In the genomic region with DNA sequence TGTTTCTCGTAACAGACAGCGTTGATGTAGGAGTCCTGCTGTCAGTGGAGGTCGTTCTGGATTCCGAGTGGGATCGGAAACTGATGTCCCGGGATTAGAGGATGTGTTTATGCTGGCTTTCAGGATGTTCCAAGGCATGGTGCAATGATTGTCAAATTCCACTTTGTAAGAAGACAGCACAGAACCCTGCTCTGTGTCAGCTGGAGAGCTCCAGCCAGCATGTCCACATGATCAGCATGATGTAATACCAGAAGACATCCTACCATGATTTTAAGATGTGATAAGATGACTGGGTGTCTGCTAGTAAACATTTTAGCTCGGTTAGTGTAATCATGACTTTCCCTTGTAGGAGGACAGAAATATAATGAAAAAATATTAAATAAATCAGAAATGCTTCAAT, we compare ENCODE assay signal across 1 cellular context.
TF ChIP-seq lines count a peak whose summit lies in the region.

No MANE protein-coding gene starts in this region.

TF ChIP-seq in GM23338, 12 proteins besides CTCF, POLR2A, EP300 and RAD21 (continued from another document):
- TF ChIP-seq, protein P1, sequence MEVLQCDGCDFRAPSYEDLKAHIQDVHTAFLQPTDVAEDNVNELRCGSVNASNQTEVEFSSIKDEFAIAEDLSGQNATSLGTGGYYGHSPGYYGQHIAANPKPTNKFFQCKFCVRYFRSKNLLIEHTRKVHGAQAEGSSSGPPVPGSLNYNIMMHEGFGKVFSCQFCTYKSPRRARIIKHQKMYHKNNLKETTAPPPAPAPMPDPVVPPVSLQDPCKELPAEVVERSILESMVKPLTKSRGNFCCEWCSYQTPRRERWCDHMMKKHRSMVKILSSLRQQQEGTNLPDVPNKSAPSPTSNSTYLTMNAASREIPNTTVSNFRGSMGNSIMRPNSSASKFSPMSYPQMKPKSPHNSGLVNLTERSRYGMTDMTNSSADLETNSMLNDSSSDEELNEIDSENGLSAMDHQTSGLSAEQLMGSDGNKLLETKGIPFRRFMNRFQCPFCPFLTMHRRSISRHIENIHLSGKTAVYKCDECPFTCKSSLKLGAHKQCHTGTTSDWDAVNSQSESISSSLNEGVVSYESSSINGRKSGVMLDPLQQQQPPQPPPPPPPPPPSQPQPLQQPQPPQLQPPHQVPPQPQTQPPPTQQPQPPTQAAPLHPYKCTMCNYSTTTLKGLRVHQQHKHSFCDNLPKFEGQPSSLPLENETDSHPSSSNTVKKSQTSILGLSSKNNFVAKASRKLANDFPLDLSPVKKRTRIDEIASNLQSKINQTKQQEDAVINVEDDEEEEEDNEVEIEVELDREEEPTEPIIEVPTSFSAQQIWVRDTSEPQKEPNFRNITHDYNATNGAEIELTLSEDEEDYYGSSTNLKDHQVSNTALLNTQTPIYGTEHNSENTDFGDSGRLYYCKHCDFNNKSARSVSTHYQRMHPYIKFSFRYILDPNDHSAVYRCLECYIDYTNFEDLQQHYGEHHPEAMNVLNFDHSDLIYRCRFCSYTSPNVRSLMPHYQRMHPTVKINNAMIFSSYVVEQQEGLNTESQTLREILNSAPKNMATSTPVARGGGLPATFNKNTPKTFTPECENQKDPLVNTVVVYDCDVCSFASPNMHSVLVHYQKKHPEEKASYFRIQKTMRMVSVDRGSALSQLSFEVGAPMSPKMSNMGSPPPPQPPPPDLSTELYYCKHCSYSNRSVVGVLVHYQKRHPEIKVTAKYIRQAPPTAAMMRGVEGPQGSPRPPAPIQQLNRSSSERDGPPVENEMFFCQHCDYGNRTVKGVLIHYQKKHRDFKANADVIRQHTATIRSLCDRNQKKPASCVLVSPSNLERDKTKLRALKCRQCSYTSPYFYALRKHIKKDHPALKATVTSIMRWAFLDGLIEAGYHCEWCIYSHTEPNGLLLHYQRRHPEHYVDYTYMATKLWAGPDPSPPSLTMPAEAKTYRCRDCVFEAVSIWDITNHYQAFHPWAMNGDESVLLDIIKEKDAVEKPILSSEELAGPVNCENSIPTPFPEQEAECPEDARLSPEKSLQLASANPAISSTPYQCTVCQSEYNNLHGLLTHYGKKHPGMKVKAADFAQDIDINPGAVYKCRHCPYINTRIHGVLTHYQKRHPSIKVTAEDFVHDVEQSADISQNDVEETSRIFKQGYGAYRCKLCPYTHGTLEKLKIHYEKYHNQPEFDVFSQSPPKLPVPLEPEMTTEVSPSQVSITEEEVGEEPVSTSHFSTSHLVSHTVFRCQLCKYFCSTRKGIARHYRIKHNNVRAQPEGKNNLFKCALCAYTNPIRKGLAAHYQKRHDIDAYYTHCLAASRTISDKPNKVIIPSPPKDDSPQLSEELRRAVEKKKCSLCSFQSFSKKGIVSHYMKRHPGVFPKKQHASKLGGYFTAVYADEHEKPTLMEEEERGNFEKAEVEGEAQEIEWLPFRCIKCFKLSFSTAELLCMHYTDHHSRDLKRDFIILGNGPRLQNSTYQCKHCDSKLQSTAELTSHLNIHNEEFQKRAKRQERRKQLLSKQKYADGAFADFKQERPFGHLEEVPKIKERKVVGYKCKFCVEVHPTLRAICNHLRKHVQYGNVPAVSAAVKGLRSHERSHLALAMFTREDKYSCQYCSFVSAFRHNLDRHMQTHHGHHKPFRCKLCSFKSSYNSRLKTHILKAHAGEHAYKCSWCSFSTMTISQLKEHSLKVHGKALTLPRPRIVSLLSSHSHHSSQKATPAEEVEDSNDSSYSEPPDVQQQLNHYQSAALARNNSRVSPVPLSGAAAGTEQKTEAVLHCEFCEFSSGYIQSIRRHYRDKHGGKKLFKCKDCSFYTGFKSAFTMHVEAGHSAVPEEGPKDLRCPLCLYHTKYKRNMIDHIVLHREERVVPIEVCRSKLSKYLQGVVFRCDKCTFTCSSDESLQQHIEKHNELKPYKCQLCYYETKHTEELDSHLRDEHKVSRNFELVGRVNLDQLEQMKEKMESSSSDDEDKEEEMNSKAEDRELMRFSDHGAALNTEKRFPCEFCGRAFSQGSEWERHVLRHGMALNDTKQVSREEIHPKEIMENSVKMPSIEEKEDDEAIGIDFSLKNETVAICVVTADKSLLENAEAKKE (CRISPR knock-in tag; IDR thresholded peaks at IDR 0.05) = no peak
- TF ChIP-seq STAT1 (IDR thresholded peaks at IDR 0.05; ENCODE audit: unreplicated experiment) (no peak), NANOG (IDR thresholded peaks at IDR 0.05; ENCODE audit: borderline replicate concordance) (no peak), JUNB (IDR thresholded peaks at IDR 0.05; ENCODE audit: unreplicated experiment) (no peak), CREB1 (CRISPR knock-in tag; IDR thresholded peaks at IDR 0.05; ENCODE audit: low read depth) (no peak)
- TF ChIP-seq, protein P2, sequence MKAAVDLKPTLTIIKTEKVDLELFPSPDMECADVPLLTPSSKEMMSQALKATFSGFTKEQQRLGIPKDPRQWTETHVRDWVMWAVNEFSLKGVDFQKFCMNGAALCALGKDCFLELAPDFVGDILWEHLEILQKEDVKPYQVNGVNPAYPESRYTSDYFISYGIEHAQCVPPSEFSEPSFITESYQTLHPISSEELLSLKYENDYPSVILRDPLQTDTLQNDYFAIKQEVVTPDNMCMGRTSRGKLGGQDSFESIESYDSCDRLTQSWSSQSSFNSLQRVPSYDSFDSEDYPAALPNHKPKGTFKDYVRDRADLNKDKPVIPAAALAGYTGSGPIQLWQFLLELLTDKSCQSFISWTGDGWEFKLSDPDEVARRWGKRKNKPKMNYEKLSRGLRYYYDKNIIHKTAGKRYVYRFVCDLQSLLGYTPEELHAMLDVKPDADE (IDR thresholded peaks at IDR 0.05) = no peak
